Comparison of ENCODE assay signal across 6 cellular contexts in genomic region chr21:28052948-28053347, GRCh38.
DNase-seq lines count a peak whose midpoint lies in the region; ATAC-seq and TF ChIP-seq lines count a peak whose summit lies in the region.
"Not testable (repeated sequence)": the region's sequence is repeated elsewhere in the genome, so short reads cannot be mapped to it uniquely, and the experiment has no call there.

No MANE protein-coding gene starts in this region.

- peak overlapping the region; percentile 52; the same call in 1 of the 2 replicates for H4K5ac ChIP-seq in IMR-90 (ENCODE audit: low read depth, low read length)

- peak overlapping the region; percentile 57 for H3K18ac ChIP-seq in IMR-90 (ENCODE audit: low read depth, low read length)

- TF ChIP-seq CTCF in IMR-90 (conservative IDR thresholded peaks at IDR 0.05; ENCODE audit: low read depth, low read length); MCF 10A (IDR thresholded peaks at IDR 0.05; ENCODE audit: unreplicated experiment); fibroblast of pulmonary artery (IDR thresholded peaks at IDR 0.05; ENCODE audit: low read length, missing control alignments); cardiac muscle cell (IDR thresholded peaks at IDR 0.05; ENCODE audit: low read depth, low read length); mesothelial cell of epicardium (IDR thresholded peaks at IDR 0.05; ENCODE audit: unreplicated experiment): not testable (repeated sequence)

- H3K4me1 ChIP-seq in IMR-90 (ENCODE audit: control insufficient read depth, insufficient read depth, low read length) = not testable (repeated sequence)
- peaks cover 58% of the 10 kb centered on the region for H3K4me1 ChIP-seq in cardiac muscle cell (ENCODE audit: low read depth)

- not testable (repeated sequence) for H3K9me3 Mint-ChIP-seq in MCF 10A (ENCODE audit: unreplicated experiment); mesothelial cell of epicardium

- not testable (repeated sequence) for H2BK15ac ChIP-seq in IMR-90 (ENCODE audit: low read depth, low read length)

- H3K9me1 ChIP-seq in IMR-90 (ENCODE audit: insufficient read depth, low read length) = not testable (repeated sequence)

- peak overlapping the region; percentile 15; the same call in 1 of the 2 replicates for H2AK5ac ChIP-seq in IMR-90 (ENCODE audit: low read depth, low read length)

- TF ChIP-seq POLR2A in IMR-90 (IDR thresholded peaks at IDR 0.05; ENCODE audit: low read depth, low read length) = not testable (repeated sequence)

- peak overlapping the region; percentile 82; the same call in 1 of the 2 replicates for H3K23ac ChIP-seq in IMR-90 (ENCODE audit: low read depth, low read length)

- peak overlapping the region; percentile 16 for H3K27ac Mint-ChIP-seq in MCF 10A (ENCODE audit: low read depth, unreplicated experiment)
- H3K27ac Mint-ChIP-seq in mesothelial cell of epicardium = peak overlapping the region; percentile 83

- DNase-seq in IMR-90 = peak; percentile 41
- not testable (repeated sequence) for DNase-seq in MCF 10A (ENCODE audit: unreplicated experiment); mesothelial cell of epicardium (ENCODE audit: low spot score in 2 of 2, unreplicated experiment in 2 of 2)
- peak; percentile 7 for DNase-seq in fibroblast of pulmonary artery (ENCODE audit: low read depth)
- peak in 1 of 2 donors; percentile 20 for DNase-seq in cardiac muscle cell (ENCODE audit: low read depth in 1 of 2, low spot score in 1 of 2)
- DNase-seq in renal cortical epithelial cell (ENCODE audit: low read depth) = peak; percentile 48

- in situ Hi-C loops in IMR-90 (cut with MboI; ENCODE audit: low sequenced_read_pairs) = loop anchor here (5.0 to 25.0 kb wide), 5 partner anchors 282 to 1206 kb away; partner anchors contain the start of gene ADAMTS1

- H4K91ac ChIP-seq in IMR-90 (ENCODE audit: insufficient read depth, low read depth, low read length) = peak overlapping the region; percentile 85

- H3K27ac ChIP-seq in IMR-90 (ENCODE audit: insufficient read depth, low read length) = peak overlapping the region; percentile 77
- H3K27ac ChIP-seq in cardiac muscle cell = peak overlapping the region; percentile 91

- peak overlapping the region; percentile 72; the same call in 1 of the 2 replicates for H3K4ac ChIP-seq in IMR-90 (ENCODE audit: low read depth, low read length)

- H3K36me3 Mint-ChIP-seq in MCF 10A (ENCODE audit: insufficient read depth, unreplicated experiment); mesothelial cell of epicardium: not testable (repeated sequence)

- H4K20me1 ChIP-seq in IMR-90 (ENCODE audit: insufficient read depth, low read length) = not testable (repeated sequence)

- TSS peak; percentile 45 for BruUV-seq in IMR-90 (replicated peaks; lab: Mats Ljungman, UMichigan)
- not testable (repeated sequence) for BruUV-seq in MCF 10A (replicated peaks; lab: Mats Ljungman, UMichigan)

- H3K27me3 ChIP-seq in IMR-90 (ENCODE audit: control insufficient read depth, insufficient read depth, low read length); cardiac muscle cell: not testable (repeated sequence)

- peak overlapping the region; percentile 96 for H2BK20ac ChIP-seq in IMR-90 (ENCODE audit: low read depth, low read length)

- no CpG with 5 or more reads among the region's 1 CpG for WGBS in IMR-90 (ENCODE audit: extremely low coverage in 2 of 2, insufficient read length in 1 of 2), 2 experiments

- not testable (repeated sequence) for H2AK9ac ChIP-seq in IMR-90 (replicated peaks; ENCODE audit: low read depth, low read length, poor library complexity)

- ATAC-seq in IMR-90 (ENCODE audit: low read depth) = peak; percentile 15; the same call in 1 of the 2 replicates

- H3K56ac ChIP-seq in IMR-90 (ENCODE audit: extremely low read depth, insufficient read depth, low read length) = peak overlapping the region; percentile 77

- TF ChIP-seq RAD21 in IMR-90 (IDR thresholded peaks at IDR 0.05; ENCODE audit: low read length) = not testable (repeated sequence)

- H3K9ac ChIP-seq in IMR-90 (ENCODE audit: low read depth, low read length) = 0 out of 2 replicates have a peak overlapping the region, but pooled peaks have one; percentile 23

- CTCF ChIA-PET in IMR-90 (lab: Yijun Ruan, JAX) (interaction anchor here (1.2 kb wide), 1 partner anchor 283 kb away, joined by 4 read pairs; no protein-coding TSS in a partner anchor), MCF 10A (lab: Yijun Ruan, JAX) (interaction anchor here (1.1 kb wide), 1 partner anchor 352 kb away, joined by 5 read pairs; no protein-coding TSS in a partner anchor)

- not testable (repeated sequence) for H3K4me1 Mint-ChIP-seq in MCF 10A (ENCODE audit: insufficient read depth, unreplicated experiment)
- H3K4me1 Mint-ChIP-seq in mesothelial cell of epicardium = peaks cover 59% of the 10 kb centered on the region

- H2BK5ac ChIP-seq in IMR-90 (ENCODE audit: low read depth, low read length, poor library complexity, severe bottlenecking) = peak overlapping the region; percentile 97

- H3K27me3 Mint-ChIP-seq in MCF 10A (ENCODE audit: insufficient read depth, unreplicated experiment); mesothelial cell of epicardium (ENCODE audit: low read depth): not testable (repeated sequence)

- peak overlapping the region; percentile 37 to 69 for H4K8ac ChIP-seq in IMR-90 (ENCODE audit: low read depth in 2 of 2, low read length in 2 of 2)

- POLR2A ChIA-PET in IMR-90 (lab: Charles Lee; ENCODE audit: unreplicated experiment); MCF 10A (lab: Yijun Ruan, JAX): not testable (repeated sequence)

- H3K4me3 ChIP-seq in IMR-90 (ENCODE audit: insufficient read depth, low read depth, low read length); fibroblast of pulmonary artery (replicated peaks; ENCODE audit: low read depth, low read length); cardiac muscle cell: not testable (repeated sequence)

- peak overlapping the region; percentile 93 for H2BK120ac ChIP-seq in IMR-90 (ENCODE audit: low read depth, low read length)

- not testable (repeated sequence) for H2AFZ ChIP-seq in IMR-90 (replicated peaks; ENCODE audit: low read length, poor library complexity)

- intact Hi-C loops in IMR-90 (cut with micrococcal nuclease) = loop anchor here (2.0 to 5.0 kb wide), 2 partner anchors 888 to 1086 kb away; partner anchors contain the start of gene ADAMTS5
- intact Hi-C loops in MCF 10A (cut with micrococcal nuclease) = loop anchor here (1.0 to 5.0 kb wide), 2 partner anchors 283 to 296 kb away; no protein-coding TSS in a partner anchor

- H3K79me1 ChIP-seq in IMR-90 (ENCODE audit: low read depth in 1 of 2, low read length in 2 of 2) = not testable (repeated sequence)

- not testable (repeated sequence) for H3K36me3 ChIP-seq in IMR-90 (ENCODE audit: control insufficient read depth, insufficient read depth, low read length); cardiac muscle cell

- dilution Hi-C loops in IMR-90 (cut with HindIII; ENCODE audit: low sequenced_read_pairs, unreplicated experiment) = not testable (repeated sequence)

- not testable (repeated sequence) for H3K4me3 Mint-ChIP-seq in MCF 10A (ENCODE audit: unreplicated experiment); mesothelial cell of epicardium

- peak overlapping the region; percentile 58 for H3K14ac ChIP-seq in IMR-90 (replicated peaks; ENCODE audit: low read depth, low read length)

- H3K4me2 ChIP-seq in IMR-90 (ENCODE audit: low read depth, low read length) = peak overlapping the region; percentile 22; the same call in 1 of the 2 replicates

- not testable (repeated sequence) for H3K9me3 ChIP-seq in IMR-90 (ENCODE audit: control insufficient read depth, insufficient read depth, low read length); cardiac muscle cell (ENCODE audit: low read depth)

TF ChIP-seq in IMR-90, 13 proteins besides CTCF, POLR2A, EP300 and RAD21:
- TF ChIP-seq CEBPB (IDR thresholded peaks at IDR 0.05; ENCODE audit: low read depth, low read length) = peak; percentile 53; the same call in 1 of the 2 replicates
